In the genomic region with DNA sequence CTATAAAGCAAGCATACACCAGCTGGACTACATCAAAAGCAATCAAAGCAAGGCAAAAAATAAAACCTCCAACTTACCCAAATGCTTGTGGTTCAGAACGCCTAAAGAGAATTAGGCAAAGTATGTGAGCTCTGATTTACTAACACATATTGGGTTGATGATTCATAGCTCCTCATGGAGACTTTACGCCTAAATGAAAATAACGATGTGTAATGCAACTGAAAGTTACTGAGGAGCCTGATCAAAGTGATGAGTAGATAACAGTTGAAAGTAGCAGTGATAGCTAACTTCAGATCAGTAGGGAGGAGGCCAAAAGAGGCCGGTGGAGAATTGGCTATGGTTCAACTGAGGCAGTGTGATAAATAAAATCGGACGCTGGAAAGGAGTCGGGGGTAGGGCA, we compare ENCODE assay signal across 9 cellular contexts.
DNase-seq lines count a peak whose midpoint lies in the region; ATAC-seq and TF ChIP-seq lines count a peak whose summit lies in the region.
"Had no signal": no experiment of that assay in that cellular context is flagged by ENCODE, and none has a peak within 500 bp of the region (broad histone marks: within the 10 kb centered on the region; RNA-seq: fewer than 3 reads in every experiment).

No MANE protein-coding gene starts in this region.

- intact Hi-C loops in sigmoid colon (cut with DNase I): no loop called here

- CTCF ChIA-PET in HEK293T (lab: Yijun Ruan, JAX): interaction anchor here (0.7 kb wide), 1 partner anchor 318 kb away, joined by 3 read pairs; no protein-coding TSS in a partner anchor

- no peak for ATAC-seq in GM18517 (IDR thresholded peaks at IDR 0.05; ENCODE audit: unreplicated experiment)
- ATAC-seq in HG03135 (IDR thresholded peaks at IDR 0.05; ENCODE audit: unreplicated experiment): no peak

- no peak for TF ChIP-seq POLR2A in sigmoid colon (IDR thresholded peaks at IDR 0.05)

- 62 to 72% methylated on average over 7 of the region's 7 CpGs for WGBS in sigmoid colon, 2 donors

- no peaks in the 10 kb centered on the region for H3K36me3 ChIP-seq in sigmoid colon
- H3K36me3 ChIP-seq: pancreas had no signal

- peaks cover 0 to 49% (median 38%) of the 10 kb centered on the region in 4 donors for H3K4me1 ChIP-seq in sigmoid colon

- H3K9me3 ChIP-seq in sigmoid colon: no peaks in the 10 kb centered on the region
- H3K9me3 ChIP-seq: pancreas had no signal

- H3K4me3 ChIP-seq in epithelial cell of esophagus (ENCODE audit: low read length) (no peak overlapping the region), sigmoid colon (peak overlapping the region in 1 of 4 donors; percentile 23)
- H3K4me3 ChIP-seq: pancreas had no signal

- H3K27ac ChIP-seq in sigmoid colon: peak overlapping the region; percentile 4 to 69 (median 29)
- H3K27ac ChIP-seq: pancreas had no signal

- peak; percentile 94 for DNase-seq in EH (ENCODE audit: low read depth)
- DNase-seq in NCI-H226: peak; percentile 54
- peak; percentile 75 for DNase-seq in epithelial cell of esophagus (ENCODE audit: low read depth)
- no peak for DNase-seq in sigmoid colon
- DNase-seq in HEK293T (ENCODE audit: extremely low spot score): no peak
- DNase-seq: NCI-H524 treated with DMSO at 0.1 percent for 48 hours, pancreas had no signal

- POLR2A ChIA-PET in HEK293T (lab: Yijun Ruan, JAX): no interaction called here

- no peak for TF ChIP-seq EP300 in sigmoid colon (IDR thresholded peaks at IDR 0.05)

- H3K27me3 ChIP-seq in sigmoid colon: no peaks in the 10 kb centered on the region
- H3K27me3 ChIP-seq: pancreas had no signal

- TF ChIP-seq CTCF in epithelial cell of esophagus (IDR thresholded peaks at IDR 0.05; ENCODE audit: insufficient read depth, low read depth, low read length, missing control alignments): no peak
- TF ChIP-seq CTCF in sigmoid colon (IDR thresholded peaks at IDR 0.05): no peak

TF ChIP-seq in HEK293T, 16 proteins besides CTCF, POLR2A, EP300 and RAD21:
- TF ChIP-seq LEF1 (IDR thresholded peaks at IDR 0.05; ENCODE audit: borderline replicate concordance) (no peak), ZNF384 (IDR thresholded peaks at IDR 0.05) (no peak), HDGF (IDR thresholded peaks at IDR 0.05; ENCODE audit: borderline replicate concordance) (no peak), SUZ12 (IDR thresholded peaks at IDR 0.05) (no peak), TARDBP (IDR thresholded peaks at IDR 0.05) (no peak), FOXM1 (IDR thresholded peaks at IDR 0.05; ENCODE audit: borderline replicate concordance) (no peak), ELF4 (IDR thresholded peaks at IDR 0.05) (no peak), CTBP1 (IDR thresholded peaks at IDR 0.05; ENCODE audit: borderline replicate concordance) (no peak), SP1 (IDR thresholded peaks at IDR 0.05) (no peak), FOXK2 (IDR thresholded peaks at IDR 0.05) (no peak)
- TF ChIP-seq, protein P1, sequence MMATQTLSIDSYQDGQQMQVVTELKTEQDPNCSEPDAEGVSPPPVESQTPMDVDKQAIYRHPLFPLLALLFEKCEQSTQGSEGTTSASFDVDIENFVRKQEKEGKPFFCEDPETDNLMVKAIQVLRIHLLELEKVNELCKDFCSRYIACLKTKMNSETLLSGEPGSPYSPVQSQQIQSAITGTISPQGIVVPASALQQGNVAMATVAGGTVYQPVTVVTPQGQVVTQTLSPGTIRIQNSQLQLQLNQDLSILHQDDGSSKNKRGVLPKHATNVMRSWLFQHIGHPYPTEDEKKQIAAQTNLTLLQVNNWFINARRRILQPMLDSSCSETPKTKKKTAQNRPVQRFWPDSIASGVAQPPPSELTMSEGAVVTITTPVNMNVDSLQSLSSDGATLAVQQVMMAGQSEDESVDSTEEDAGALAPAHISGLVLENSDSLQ (IDR thresholded peaks at IDR 0.05): no peak

Comparison
In these comparisons a context has a peak if more than half of its experiments do, and no peak if none do; other contexts are left out.
1. DNase-seq: peak in EH (single experiment), NCI-H226 (single experiment) and epithelial cell of esophagus (single experiment); none in sigmoid colon (single experiment) and HEK293T (single experiment).